29 cellular contexts compared by ENCODE assay signal in genomic region chr12:121930862-121931261, GRCh38.
"Had no signal": no experiment of that assay in that cellular context is flagged by ENCODE, and none has a peak within 500 bp of the region (broad histone marks: within the 10 kb centered on the region; RNA-seq: fewer than 3 reads in every experiment).

No MANE protein-coding gene starts in this region.

- H3K36me3 ChIP-seq: breast epithelium, esophagus squamous epithelium, left ventricle myocardium inferior, ovary, sigmoid colon had no signal

- H3K4me2 ChIP-seq: smooth muscle cell had no signal

- H3K4me3 ChIP-seq: esophagus squamous epithelium, left ventricle myocardium inferior, lung, ovary, sigmoid colon, smooth muscle cell had no signal

- H3K27ac Mint-ChIP-seq: activated CD4-positive, alpha-beta T cell treated with anti-CD3 and anti-CD28 coated beads for 36 hours; activated CD8-positive, alpha-beta memory T cell treated with anti-CD3 and anti-CD28 coated beads, Interleukin-2, amount 10 ng/mL, durations not matched to agents 7 days and 5 days; activated CD8-positive, alpha-beta T cell treated with anti-CD3 and anti-CD28 coated beads, Interleukin-2, amount 10 ng/mL, durations not matched to agents 7 days and 5 days; activated naive CD4-positive, alpha-beta T cell treated with anti-CD3 and anti-CD28 coated beads, Interleukin-2, amount 50 U/mL, for 72 hours; activated T-helper 2 cell treated with anti-CD3 and anti-CD28 coated beads, Interferon-gamma antibody, Interleukin-2, Interleukin-4, amounts not matched to agents 10 μg/mL and 5 μg/mL and 100 μg/mL, durations not matched to agents 14 hours and 24 hours and 36 hours; progenitor cell of endocrine pancreas; type B pancreatic cell had no signal

- H3K36me3 Mint-ChIP-seq: activated CD8-positive, alpha-beta memory T cell treated with anti-CD3 and anti-CD28 coated beads, Interleukin-2, amount 10 ng/mL, durations not matched to agents 7 days and 5 days; activated naive CD4-positive, alpha-beta T cell treated with anti-CD3 and anti-CD28 coated beads, Interleukin-2, amount 50 U/mL, for 72 hours had no signal

- H3K27me3 ChIP-seq: breast epithelium, esophagus squamous epithelium, ovary, sigmoid colon had no signal

- H3K4me3 Mint-ChIP-seq: activated CD4-positive, alpha-beta T cell treated with anti-CD3 and anti-CD28 coated beads for 36 hours; activated CD8-positive, alpha-beta memory T cell treated with anti-CD3 and anti-CD28 coated beads, Interleukin-2, amount 10 ng/mL, durations not matched to agents 7 days and 5 days; activated CD8-positive, alpha-beta T cell treated with anti-CD3 and anti-CD28 coated beads, Interleukin-2, amount 10 ng/mL, durations not matched to agents 7 days and 5 days; dendritic cell treated with granulocyte-macrophage colony-stimulating factor and Interleukin-4, amounts not matched to agents 40 ng/mL and 50 ng/mL, for 4 days; stimulated activated memory B cell treated with anti-CD40 and anti-IgM and Interleukin-4, amounts not matched to agents 10 μg/mL and 1 μg/mL and 100 μg/mL, for 72 hours; stimulated activated naive CD8-positive, alpha-beta T cell treated with anti-CD3 and anti-CD28 coated beads, Interleukin-15, amount 100 ng/mL, for 72 hours; type B pancreatic cell had no signal

- H3K27me3 Mint-ChIP-seq: activated CD4-positive, alpha-beta T cell treated with anti-CD3 and anti-CD28 coated beads for 36 hours; activated CD8-positive, alpha-beta memory T cell treated with anti-CD3 and anti-CD28 coated beads, Interleukin-2, amount 10 ng/mL, durations not matched to agents 7 days and 5 days; stimulated activated memory B cell treated with anti-CD40 and anti-IgM and Interleukin-4, amounts not matched to agents 10 μg/mL and 1 μg/mL and 100 μg/mL, for 72 hours; stimulated activated naive CD8-positive, alpha-beta T cell treated with anti-CD3 and anti-CD28 coated beads, Interleukin-15, amount 100 ng/mL, for 72 hours; type B pancreatic cell had no signal

- H3K4me1 ChIP-seq: breast epithelium, esophagus squamous epithelium, left ventricle myocardium inferior, sigmoid colon had no signal

- ATAC-seq: activated CD4-positive, alpha-beta T cell treated with anti-CD3 and anti-CD28 coated beads for 36 hours; activated CD8-positive, alpha-beta memory T cell treated with anti-CD3 and anti-CD28 coated beads, Interleukin-2, amount 10 ng/mL, durations not matched to agents 7 days and 5 days; activated CD8-positive, alpha-beta T cell treated with anti-CD3 and anti-CD28 coated beads, Interleukin-2, amount 10 ng/mL, durations not matched to agents 7 days and 5 days; activated naive CD4-positive, alpha-beta T cell treated with anti-CD3 and anti-CD28 coated beads, Interleukin-2, amount 50 U/mL, for 72 hours; stimulated activated memory B cell treated with anti-CD40 and anti-IgM and Interleukin-4, amounts not matched to agents 10 μg/mL and 1 μg/mL and 100 μg/mL, for 72 hours; stimulated activated naive CD8-positive, alpha-beta T cell treated with anti-CD3 and anti-CD28 coated beads, Interleukin-15, amount 100 ng/mL, for 72 hours had no signal

- H3K27ac ChIP-seq: epithelial cell of prostate, esophagus squamous epithelium, left ventricle myocardium inferior, ovary, sigmoid colon had no signal

- H3K9me3 Mint-ChIP-seq: activated naive CD4-positive, alpha-beta T cell treated with anti-CD3 and anti-CD28 coated beads, Interleukin-2, amount 50 U/mL, for 72 hours; activated T-helper 2 cell treated with anti-CD3 and anti-CD28 coated beads, Interferon-gamma antibody, Interleukin-2, Interleukin-4, amounts not matched to agents 10 μg/mL and 5 μg/mL and 100 μg/mL, durations not matched to agents 14 hours and 24 hours and 36 hours; dendritic cell treated with granulocyte-macrophage colony-stimulating factor and Interleukin-4, amounts not matched to agents 40 ng/mL and 50 ng/mL, for 4 days; naive B cell; stimulated activated memory B cell treated with anti-CD40 and anti-IgM and Interleukin-4, amounts not matched to agents 10 μg/mL and 1 μg/mL and 100 μg/mL, for 72 hours; stimulated activated naive CD8-positive, alpha-beta T cell treated with anti-CD3 and anti-CD28 coated beads, Interleukin-15, amount 100 ng/mL, for 72 hours; type B pancreatic cell had no signal

- FAIRE-seq: frontal cortex had no signal

- H3K9me3 ChIP-seq: breast epithelium, esophagus squamous epithelium, left ventricle myocardium inferior, ovary, sigmoid colon had no signal

- DNase-seq: activated CD4-positive, alpha-beta T cell treated with anti-CD3 and anti-CD28 coated beads for 36 hours; activated CD4-positive, CD25-positive, alpha-beta regulatory T cell; activated CD8-positive, alpha-beta memory T cell treated with anti-CD3 and anti-CD28 coated beads, Interleukin-2, amount 10 ng/mL, durations not matched to agents 7 days and 5 days; activated CD8-positive, alpha-beta T cell treated with anti-CD3 and anti-CD28 coated beads, Interleukin-2, amount 10 ng/mL, durations not matched to agents 7 days and 5 days; activated naive CD4-positive, alpha-beta T cell; activated T-cell treated with anti-CD3 and anti-CD28 coated beads, Interleukin-2, amount 50 U/mL, for 48 hours; central memory CD4-positive, alpha-beta T cell; esophagus squamous epithelium; left ventricle myocardium inferior; naive B cell; retina; sigmoid colon; stimulated activated CD4-positive, alpha-beta T cell treated with anti-CD3 and anti-CD28 coated beads, Interleukin-1b, Interleukin-23, amount 100 ng/mL, for 48 hours; stimulated activated CD4-positive, alpha-beta T cell treated with anti-CD3 and anti-CD28 coated beads, Interleukin-4, amount 100 ng/mL, for 4 hours; stimulated activated CD8-positive, alpha-beta memory T cell treated with anti-CD3 and anti-CD28 coated beads, Interleukin-4, amount 100 ng/mL, for 48 hours; stimulated activated naive CD8-positive, alpha-beta T cell treated with anti-CD3 and anti-CD28 coated beads, Interleukin-15, amount 100 ng/mL, for 72 hours; substantia nigra had no signal

- H3K4me1 Mint-ChIP-seq: activated CD4-positive, alpha-beta T cell treated with anti-CD3 and anti-CD28 coated beads for 36 hours; activated CD8-positive, alpha-beta memory T cell treated with anti-CD3 and anti-CD28 coated beads, Interleukin-2, amount 10 ng/mL, durations not matched to agents 7 days and 5 days; stimulated activated naive CD8-positive, alpha-beta T cell treated with anti-CD3 and anti-CD28 coated beads, Interleukin-15, amount 100 ng/mL, for 72 hours had no signal
